In genomic region chr20:4554346-4554745, GRCh38 we compare ENCODE assay signal across 24 cellular contexts.
DNase-seq lines count a peak whose midpoint lies in the region; ATAC-seq, FAIRE-seq and TF ChIP-seq lines count a peak whose summit lies in the region.
"Had no signal": no experiment of that assay in that cellular context is flagged by ENCODE, and none has a peak within 500 bp of the region (broad histone marks: within the 10 kb centered on the region; RNA-seq: fewer than 3 reads in every experiment).

No MANE protein-coding gene starts in this region.

- in situ Hi-C loops in mammary epithelial cell (cut with MboI; ENCODE audit: low sequenced_read_pairs in 2 of 2), result no loop called here

- H3K4me3 Mint-ChIP-seq in HFFc6, result no peak overlapping the region
- H3K4me3 Mint-ChIP-seq: B cell; CD4-positive, alpha-beta T cell; CD8-positive, alpha-beta T cell had no signal

- peaks cover 10% of the 10 kb centered on the region for H3K36me3 Mint-ChIP-seq in HFFc6 (ENCODE audit: low read depth)
- H3K36me3 Mint-ChIP-seq: CD8-positive, alpha-beta T cell had no signal

- H3K4me1 ChIP-seq in mammary epithelial cell (ENCODE audit: insufficient read depth, low read length) (peaks cover 40% of the 10 kb centered on the region), breast epithelium (no peaks in the 10 kb centered on the region), A549 (peaks cover 35% of the 10 kb centered on the region), RWPE2 (ENCODE audit: insufficient read depth, poor library complexity, severe bottlenecking) (peaks cover 42% of the 10 kb centered on the region), left lung (no peaks in the 10 kb centered on the region)
- H3K4me1 ChIP-seq: Caco-2 had no signal

- H3K27me3 Mint-ChIP-seq in HFFc6 (ENCODE audit: insufficient read depth), result no peaks in the 10 kb centered on the region

- no peak for TF ChIP-seq CTCF in mammary epithelial cell (conservative IDR thresholded peaks at IDR 0.05 in 1 of 2, IDR thresholded peaks at IDR 0.05 in 1 of 2; ENCODE audit: extremely low read depth in 1 of 2, insufficient read depth in 1 of 2, low read depth in 1 of 2, low read length in 2 of 2)
- TF ChIP-seq CTCF in breast epithelium (IDR thresholded peaks at IDR 0.05), result no peak
- no peak for TF ChIP-seq CTCF in A549 (IDR thresholded peaks at IDR 0.05)
- no peak for TF ChIP-seq CTCF in HFFc6 (IDR thresholded peaks at IDR 0.05)
- TF ChIP-seq CTCF in RWPE2 (IDR thresholded peaks at IDR 0.05; ENCODE audit: poor library complexity, severe bottlenecking), result no peak
- TF ChIP-seq CTCF in left lung (IDR thresholded peaks at IDR 0.05), result no peak

- BruUV-seq in mammary epithelial cell (replicated peaks; lab: Mats Ljungman, UMichigan), result no TSS peak

- FAIRE-seq in A549 (lab: Jason Lieb, UNC), result peak; percentile 74
- FAIRE-seq: A204.1, D721Med, G401.6, GM12891, GM19239 had no signal

- TF ChIP-seq RAD21 in A549 (conservative IDR thresholded peaks at IDR 0.05 in 1 of 2, IDR thresholded peaks at IDR 0.05 in 1 of 2), result no peak

- intact Hi-C loops in mammary epithelial cell (cut with micrococcal nuclease) (no loop called here), breast epithelium (cut with DNase I; ENCODE audit: low total_unique reads) (no loop called here), left lung (cut with DNase I) (no loop called here)

- TF ChIP-seq EP300 in A549 (IDR thresholded peaks at IDR 0.05), result no peak

- TF ChIP-seq POLR2A in breast epithelium (IDR thresholded peaks at IDR 0.05), result no peak
- TF ChIP-seq POLR2A in A549 (IDR thresholded peaks at IDR 0.05; ENCODE audit: low read length), result no peak

- peaks cover 2% of the 10 kb centered on the region for H3K9me3 ChIP-seq in mammary epithelial cell (replicated peaks; ENCODE audit: insufficient read depth, low read length)
- H3K9me3 ChIP-seq in breast epithelium, result peaks cover 0 to 12% of the 10 kb centered on the region in 2 donors
- H3K9me3 ChIP-seq in A549, result peaks cover 5% of the 10 kb centered on the region; the same call in 1 of the 3 replicates
- peaks cover 2% of the 10 kb centered on the region for H3K9me3 ChIP-seq in RWPE2 (ENCODE audit: severe bottlenecking)
- no peaks in the 10 kb centered on the region for H3K9me3 ChIP-seq in left lung
- H3K9me3 ChIP-seq: Caco-2 had no signal

- no peak for ATAC-seq in A549
- no peak for ATAC-seq in RWPE2 (ENCODE audit: low read depth)
- no peak for ATAC-seq in left lung
- ATAC-seq: CD8-positive, alpha-beta T cell had no signal

- 74% methylated on average over 6 of the region's 6 CpGs for WGBS in mammary epithelial cell (ENCODE audit: low coverage, missing lambda C conversion rate)
- WGBS in A549 (ENCODE audit: missing lambda C conversion rate), result 89% methylated on average over 6 of the region's 6 CpGs

- dilution Hi-C loops in mammary epithelial cell (cut with HindIII; ENCODE audit: low sequenced_read_pairs), result no loop called here

- H4K20me1 ChIP-seq in mammary epithelial cell (ENCODE audit: insufficient read depth, low read length), result no peaks in the 10 kb centered on the region
- H4K20me1 ChIP-seq: BLaER1 treated with 17β-estradiol and CSF1 and Interleukin-3, amounts not matched to agents 10 nM and 100 nM had no signal

- H3K4me3 ChIP-seq in mammary epithelial cell (replicated peaks in 1 of 3; ENCODE audit: insufficient read depth in 1 of 3, low read depth in 2 of 3, low read length in 3 of 3) (no peak overlapping the region), breast epithelium (no peak overlapping the region), A549 (no peak overlapping the region), RWPE2 (ENCODE audit: severe bottlenecking) (no peak overlapping the region), left lung (no peak overlapping the region)
- H3K4me3 ChIP-seq: BLaER1 treated with 17β-estradiol and CSF1 and Interleukin-3, amounts not matched to agents 10 nM and 100 nM had no signal

- H3K4me2 ChIP-seq in mammary epithelial cell (ENCODE audit: insufficient read depth, low read depth, low read length) (no peak overlapping the region), A549 (no peak overlapping the region)

- peaks cover 76% of the 10 kb centered on the region for H3K4me1 Mint-ChIP-seq in HFFc6 (ENCODE audit: low read depth)
- H3K4me1 Mint-ChIP-seq: B cell had no signal

- CTCF ChIA-PET in mammary epithelial cell (lab: Charles Lee; ENCODE audit: low non-redundant PET), result no interaction called here
- CTCF ChIA-PET in A549 (lab: Yijun Ruan, JAX), result interaction anchor here (1.0 kb wide), 1 partner anchor 38 kb away, joined by 5 read pairs; no protein-coding TSS in a partner anchor

- POLR2A ChIA-PET in A549 (lab: Yijun Ruan, JAX), result no interaction called here

- H3K36me3 ChIP-seq in mammary epithelial cell (ENCODE audit: insufficient read depth, low read length) (no peaks in the 10 kb centered on the region), breast epithelium (no peaks in the 10 kb centered on the region), RWPE2 (ENCODE audit: low read depth) (no peaks in the 10 kb centered on the region), left lung (no peaks in the 10 kb centered on the region)
- H3K36me3 ChIP-seq: BLaER1 treated with 17β-estradiol and CSF1 and Interleukin-3, amounts not matched to agents 10 nM and 100 nM had no signal

- H3K9ac ChIP-seq in mammary epithelial cell (ENCODE audit: insufficient read depth, low read length), result no peak overlapping the region
- H3K9ac ChIP-seq: BLaER1 treated with 17β-estradiol and CSF1 and Interleukin-3, amounts not matched to agents 10 nM and 100 nM had no signal

- DNase-seq in mammary epithelial cell (no peak), breast epithelium (ENCODE audit: low spot score in 2 of 2) (no peak), A549 (ENCODE audit: low read depth in 1 of 2, low spot score in 1 of 2) (no peak), HFFc6 (no peak), RWPE2 (ENCODE audit: low spot score) (no peak), left lung (no peak), ecto neural progenitor cell (ENCODE audit: low spot score) (no peak)
- DNase-seq in stimulated activated naive CD4-positive, alpha-beta T cell (lab: John Stamatoyannopoulos, UW), result no peak
- DNase-seq: 8988T; AML-193; Caco-2; Calu3; CD4-positive, alpha-beta T cell; CD8-positive, alpha-beta T cell; DMS79 treated with DMSO at 0.1 percent for 48 hours; GF-D8 had no signal

- peaks cover 8% of the 10 kb centered on the region for H3K9me3 Mint-ChIP-seq in HFFc6
- H3K9me3 Mint-ChIP-seq: CD4-positive, alpha-beta T cell; CD8-positive, alpha-beta T cell had no signal

- no peaks in the 10 kb centered on the region for H3K27me3 ChIP-seq in mammary epithelial cell (ENCODE audit: insufficient read depth, low read length)
- H3K27me3 ChIP-seq in breast epithelium, result no peaks in the 10 kb centered on the region
- H3K27me3 ChIP-seq in RWPE2 (ENCODE audit: insufficient read depth, poor library complexity, severe bottlenecking), result no peaks in the 10 kb centered on the region
- H3K27me3 ChIP-seq in left lung, result no peaks in the 10 kb centered on the region
- H3K27me3 ChIP-seq: BLaER1 treated with 17β-estradiol and CSF1 and Interleukin-3, amounts not matched to agents 10 nM and 100 nM had no signal

- no peak overlapping the region for H3K27ac ChIP-seq in mammary epithelial cell (ENCODE audit: insufficient read depth, low read depth, low read length)
- no peak overlapping the region for H3K27ac ChIP-seq in breast epithelium
- H3K27ac ChIP-seq in A549, result peak overlapping the region; percentile 65 to 82; a peak in 5 of 6 replicates
- H3K27ac ChIP-seq in RWPE2 (ENCODE audit: poor library complexity, severe bottlenecking), result peak overlapping the region; percentile 97
- H3K27ac ChIP-seq in left lung, result no peak overlapping the region
- H3K27ac ChIP-seq: C4-2B had no signal

- peak overlapping the region; percentile 12 for H2AFZ ChIP-seq in mammary epithelial cell (ENCODE audit: low read depth, low read length)

- no peaks in the 10 kb centered on the region for H3K79me2 ChIP-seq in mammary epithelial cell (ENCODE audit: insufficient read depth, low read length)

- H3K27ac Mint-ChIP-seq in HFFc6, result peak overlapping the region; percentile 81; the same call in 1 of the 2 replicates
- H3K27ac Mint-ChIP-seq: B cell; CD4-positive, alpha-beta T cell; CD8-positive, alpha-beta T cell had no signal

TF ChIP-seq in A549, 52 proteins besides CTCF, POLR2A, EP300 and RAD21:
- no peak for TF ChIP-seq EHMT2 (IDR thresholded peaks at IDR 0.05; ENCODE audit: low read depth)
- no peak for TF ChIP-seq SMC3 (IDR thresholded peaks at IDR 0.05)
- TF ChIP-seq JUN (IDR thresholded peaks at IDR 0.05), result no peak
- no peak for TF ChIP-seq MAFK (IDR thresholded peaks at IDR 0.05; ENCODE audit: partially characterized antibody)
- no peak for TF ChIP-seq FOXS1 (CRISPR knock-in tag; IDR thresholded peaks at IDR 0.05)
- no peak for TF ChIP-seq ZC3H11A (IDR thresholded peaks at IDR 0.05)
- TF ChIP-seq NFE2L2 (conservative IDR thresholded peaks at IDR 0.05; ENCODE audit: low read length), result no peak
- no peak for TF ChIP-seq HEYL (CRISPR knock-in tag; IDR thresholded peaks at IDR 0.05)
- no peak for TF ChIP-seq ELK1 (IDR thresholded peaks at IDR 0.05; ENCODE audit: low read depth, low read length)
- no peak for TF ChIP-seq NR3C1 (IDR thresholded peaks at IDR 0.05)
- no peak for TF ChIP-seq HOXB13 (CRISPR knock-in tag; IDR thresholded peaks at IDR 0.05; ENCODE audit: low read depth)
- no peak for TF ChIP-seq ATOH8 (CRISPR knock-in tag; IDR thresholded peaks at IDR 0.05; ENCODE audit: low read depth)
- no peak for TF ChIP-seq CEBPB (IDR thresholded peaks at IDR 0.05)
- TF ChIP-seq EHF (CRISPR knock-in tag; IDR thresholded peaks at IDR 0.05), result no peak

Comparison
In these comparisons a context has a peak if more than half of its experiments do, and no peak if none do; other contexts are left out.
1. H3K27ac ChIP-seq: peak in A549 (2 of 2) and RWPE2 (single experiment); none in mammary epithelial cell (single experiment), breast epithelium (0 of 2) and left lung (0 of 2).